In the genomic region with DNA sequence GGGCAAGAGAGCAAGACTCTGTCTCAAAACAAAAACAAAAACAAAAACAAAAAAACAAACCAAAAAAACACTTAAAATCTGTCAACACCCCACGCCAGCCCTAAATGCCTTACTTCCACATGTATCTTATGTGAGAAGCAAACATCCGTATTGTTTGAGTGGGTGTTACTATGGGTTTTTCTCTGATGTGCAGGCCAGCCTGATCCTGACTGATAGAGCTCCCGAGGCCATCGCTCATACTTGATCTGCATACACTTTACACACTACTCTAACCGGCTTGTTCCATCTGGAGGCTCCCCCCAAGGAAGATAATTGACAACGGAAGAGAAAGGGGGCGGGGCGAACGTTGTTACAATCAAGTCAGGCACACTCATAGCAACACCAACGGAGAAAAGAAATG, we compare ENCODE assay signal across 30 cellular contexts.
"Had no signal": no experiment of that assay in that cellular context is flagged by ENCODE, and none has a peak within 500 bp of the region (broad histone marks: within the 10 kb centered on the region; RNA-seq: fewer than 3 reads in every experiment).

No MANE protein-coding gene starts in this region.

- ATAC-seq: activated CD8-positive, alpha-beta T cell treated with anti-CD3 and anti-CD28 coated beads for 36 hours; activated naive CD8-positive, alpha-beta T cell treated with anti-CD3 and anti-CD28 coated beads, Interleukin-2, amount 50 U/mL, for 24 hours; activated T-cell treated with anti-CD3 and anti-CD28 coated beads, Interleukin-2, amount 50 U/mL, for 4 hours; activated T-helper 17 cell treated with anti-CD3 and anti-CD28 coated beads, Interleukin-2, amount 50 U/mL, for 72 hours; body of pancreas; gastroesophageal sphincter; heart right ventricle; WTC11 had no signal

- H3K9me3 ChIP-seq: adrenal gland, body of pancreas, colonic mucosa, esophagus squamous epithelium, gastroesophageal sphincter, heart right ventricle had no signal

- H3K27me3 ChIP-seq: adrenal gland, body of pancreas, colonic mucosa, esophagus squamous epithelium, gastroesophageal sphincter, heart right ventricle had no signal

- H3K4me3 ChIP-seq: adrenal gland, body of pancreas, colonic mucosa, esophagus squamous epithelium, gastroesophageal sphincter, heart right ventricle had no signal

- H3K4me1 ChIP-seq: adrenal gland, body of pancreas, colonic mucosa, esophagus squamous epithelium, gastroesophageal sphincter had no signal

- H3K36me3 ChIP-seq: adrenal gland, colonic mucosa, esophagus squamous epithelium, gastroesophageal sphincter, heart right ventricle had no signal

- FAIRE-seq: endometrium, endothelial cell of umbilical vein, TTC549 had no signal

- H3K27ac ChIP-seq: adrenal gland, body of pancreas, colonic mucosa, epithelial cell of prostate, esophagus squamous epithelium, gastroesophageal sphincter, heart right ventricle had no signal

- DNase-seq: activated CD4-positive, alpha-beta T cell treated with anti-CD3 and anti-CD28 coated beads for 1 hour; activated CD4-positive, alpha-beta T cell treated with anti-CD3 and anti-CD28 coated beads for 4 hours; activated CD4-positive, alpha-beta T cell treated with anti-CD3 and anti-CD28 coated beads, Interleukin-2, amount 50 U/mL, for 1 hour; activated CD4-positive, alpha-beta T cell treated with anti-CD3 and anti-CD28 coated beads, Interleukin-2, amount 50 U/mL, for 48 hours; activated CD8-positive, alpha-beta memory T cell treated with anti-CD3 and anti-CD28 coated beads for 24 hours; activated CD8-positive, alpha-beta T cell treated with anti-CD3 and anti-CD28 coated beads for 36 hours; activated effector memory CD4-positive, alpha-beta T cell treated with Interleukin-2 at 50 U/mL for 16 hours; activated gamma-delta T cell treated with Interleukin-2 at 50 U/mL for 16 hours; activated naive CD4-positive, alpha-beta T cell treated with Interleukin-2 at 50 U/mL for 16 hours; activated naive CD8-positive, alpha-beta T cell treated with anti-CD3 and anti-CD28 coated beads for 36 hours; activated naive CD8-positive, alpha-beta T cell treated with anti-CD3 and anti-CD28 coated beads, Interleukin-2, amount 50 U/mL, for 24 hours; activated T-cell treated with anti-CD3 and anti-CD28 coated beads, Interleukin-2, amount 50 U/mL, for 4 hours; adrenal gland; amygdala; aorta; body of pancreas; caudate nucleus; colonic mucosa; effector CD8-positive, alpha-beta T cell; esophagus squamous epithelium; foreskin melanocyte; heart right ventricle; T-helper 2 cell had no signal
